1 cellular context compared by ENCODE assay signal in the genomic region with DNA sequence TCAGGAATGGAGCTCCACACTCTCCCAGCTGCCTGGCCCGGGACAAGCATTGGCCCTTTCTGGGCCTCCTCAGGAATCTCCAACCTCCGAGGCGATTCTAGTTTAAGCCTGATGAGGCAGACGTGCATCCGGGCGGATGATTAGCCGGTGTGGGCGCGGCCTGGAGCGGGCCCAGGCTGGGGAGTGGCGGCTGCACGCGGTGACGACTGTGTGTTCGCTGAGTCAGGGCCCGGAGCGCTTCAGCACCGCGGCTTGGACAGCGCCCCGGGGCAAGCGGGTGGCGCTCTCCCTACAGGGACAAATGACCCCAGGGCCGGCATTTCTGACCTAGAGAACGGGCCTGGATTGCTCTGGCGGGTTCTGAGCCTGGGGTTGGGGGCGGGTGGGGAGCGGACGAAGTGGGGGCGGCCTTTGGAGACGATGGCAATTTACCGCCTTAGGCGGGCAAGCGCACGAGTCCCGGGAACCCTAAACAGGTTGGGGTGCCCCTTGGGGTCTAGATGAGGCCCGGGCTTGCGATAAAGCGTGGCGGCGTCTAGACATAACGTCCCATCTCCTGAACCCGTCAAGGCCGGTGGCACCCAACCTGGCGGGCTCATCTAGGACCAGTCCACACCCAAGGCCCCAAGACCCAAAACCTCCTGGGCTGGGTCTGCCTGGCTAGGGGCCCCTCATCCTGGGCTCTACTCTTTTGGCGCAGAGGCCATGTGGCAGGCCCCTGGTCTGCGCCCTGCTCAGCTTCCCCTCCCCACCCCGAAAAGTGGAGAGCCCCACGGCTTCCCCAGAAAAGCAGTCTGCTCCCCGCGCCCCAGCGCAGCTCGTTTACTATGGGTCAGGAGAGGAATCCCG.
TF ChIP-seq lines count a peak whose summit lies in the region.

No MANE protein-coding gene starts in this region.

TF ChIP-seq in K562, 482 proteins besides CTCF, POLR2A, EP300 and RAD21 (continued from another document and continues in another):
- TF ChIP-seq, protein P1, sequence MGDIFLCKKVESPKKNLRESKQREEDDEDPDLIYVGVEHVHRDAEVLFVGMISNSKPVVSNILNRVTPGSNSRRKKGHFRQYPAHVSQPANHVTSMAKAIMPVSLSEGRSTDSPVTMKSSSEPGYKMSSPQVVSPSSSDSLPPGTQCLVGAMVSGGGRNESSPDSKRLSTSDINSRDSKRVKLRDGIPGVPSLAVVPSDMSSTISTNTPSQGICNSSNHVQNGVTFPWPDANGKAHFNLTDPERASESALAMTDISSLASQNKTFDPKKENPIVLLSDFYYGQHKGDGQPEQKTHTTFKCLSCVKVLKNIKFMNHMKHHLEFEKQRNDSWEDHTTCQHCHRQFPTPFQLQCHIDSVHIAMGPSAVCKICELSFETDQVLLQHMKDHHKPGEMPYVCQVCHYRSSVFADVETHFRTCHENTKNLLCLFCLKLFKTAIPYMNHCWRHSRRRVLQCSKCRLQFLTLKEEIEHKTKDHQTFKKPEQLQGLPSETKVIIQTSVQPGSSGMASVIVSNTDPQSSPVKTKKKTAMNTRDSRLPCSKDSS (IDR thresholded peaks at IDR 0.05; ENCODE audit: low read depth, partially characterized antibody) = no peak
- TF ChIP-seq SOX6 (IDR thresholded peaks at IDR 0.05) (no peak), JUND (IDR thresholded peaks at IDR 0.05; ENCODE audit: borderline replicate concordance, low read depth, low read length) (peak; percentile 43; the same call in 1 of the 2 replicates), JUND (tag; IDR thresholded peaks at IDR 0.05; ENCODE audit: borderline replicate concordance, low read depth, low read length) (peak; percentile 35; the same call in 1 of the 3 replicates), C11orf30 (IDR thresholded peaks at IDR 0.05; ENCODE audit: low read depth) (peak; percentile 79), SIN3A (IDR thresholded peaks at IDR 0.05; ENCODE audit: borderline replicate concordance in 2 of 2, control insufficient read depth in 1 of 2, low read depth in 2 of 2, low read length in 2 of 2) (peak; percentile 63 to 83; a peak in 2 of 4 replicates), RCOR1 (IDR thresholded peaks at IDR 0.05; ENCODE audit: borderline replicate concordance in 1 of 2, low read depth in 2 of 2, low read length in 2 of 2) (peak in 1 of 2 experiments; percentile 65; a peak in 2 of 4 replicates), PURB (CRISPR knock-in tag; IDR thresholded peaks at IDR 0.05; ENCODE audit: low read depth) (no peak), FUS (optimal IDR thresholded peaks at IDR 0.05; ENCODE audit: low read depth, low read length) (no peak), JUNB (CRISPR knock-in tag; conservative IDR thresholded peaks at IDR 0.05) (no peak), SREBF1 (IDR thresholded peaks at IDR 0.05; ENCODE audit: borderline replicate concordance, low read depth, low read length) (no peak), SP2 (IDR thresholded peaks at IDR 0.05; ENCODE audit: extremely low read depth, low read depth, low read length, poor library complexity, severe bottlenecking) (no peak), MYC (IDR thresholded peaks at IDR 0.05; ENCODE audit: low read depth, low read length) (peak; percentile 44), MYC (CRISPR knock-in tag; IDR thresholded peaks at IDR 0.05; ENCODE audit: borderline replicate concordance, low read depth) (no peak), EZH2 (IDR thresholded peaks at IDR 0.05; ENCODE audit: borderline replicate concordance, low read depth, low read length) (no peak), ETV1 (tag; conservative IDR thresholded peaks at IDR 0.05; ENCODE audit: low read depth) (peak; percentile 44; the same call in 1 of the 2 replicates), ATF7 (IDR thresholded peaks at IDR 0.05) (peak; percentile 47), MBD1 (CRISPR knock-in tag; IDR thresholded peaks at IDR 0.05) (no peak), CTBP1 (IDR thresholded peaks at IDR 0.05; ENCODE audit: borderline replicate concordance) (peak; percentile 60), ZNF184 (CRISPR knock-in tag; IDR thresholded peaks at IDR 0.05) (no peak), DDX20 (tag; IDR thresholded peaks at IDR 0.05; ENCODE audit: low read depth) (no peak), ZNF408 (CRISPR knock-in tag; IDR thresholded peaks at IDR 0.05; ENCODE audit: low read depth) (no peak), SRSF7 (optimal IDR thresholded peaks at IDR 0.05; ENCODE audit: low read depth, low read length) (no peak), RFX7 (CRISPR knock-in tag; IDR thresholded peaks at IDR 0.05) (no peak), ZNF197 (CRISPR knock-in tag; IDR thresholded peaks at IDR 0.05; ENCODE audit: low read depth) (0 out of 2 replicates have a peak, but pooled peaks have one; percentile 64), ZNF239 (CRISPR knock-in tag; IDR thresholded peaks at IDR 0.05) (no peak), ZC3H11A (IDR thresholded peaks at IDR 0.05; ENCODE audit: low read depth, low read length) (no peak), CCNT2 (IDR thresholded peaks at IDR 0.05; ENCODE audit: borderline replicate concordance, extremely low read depth, insufficient read length, low read depth, low read length) (peak; percentile 44)
- TF ChIP-seq, protein P2, sequence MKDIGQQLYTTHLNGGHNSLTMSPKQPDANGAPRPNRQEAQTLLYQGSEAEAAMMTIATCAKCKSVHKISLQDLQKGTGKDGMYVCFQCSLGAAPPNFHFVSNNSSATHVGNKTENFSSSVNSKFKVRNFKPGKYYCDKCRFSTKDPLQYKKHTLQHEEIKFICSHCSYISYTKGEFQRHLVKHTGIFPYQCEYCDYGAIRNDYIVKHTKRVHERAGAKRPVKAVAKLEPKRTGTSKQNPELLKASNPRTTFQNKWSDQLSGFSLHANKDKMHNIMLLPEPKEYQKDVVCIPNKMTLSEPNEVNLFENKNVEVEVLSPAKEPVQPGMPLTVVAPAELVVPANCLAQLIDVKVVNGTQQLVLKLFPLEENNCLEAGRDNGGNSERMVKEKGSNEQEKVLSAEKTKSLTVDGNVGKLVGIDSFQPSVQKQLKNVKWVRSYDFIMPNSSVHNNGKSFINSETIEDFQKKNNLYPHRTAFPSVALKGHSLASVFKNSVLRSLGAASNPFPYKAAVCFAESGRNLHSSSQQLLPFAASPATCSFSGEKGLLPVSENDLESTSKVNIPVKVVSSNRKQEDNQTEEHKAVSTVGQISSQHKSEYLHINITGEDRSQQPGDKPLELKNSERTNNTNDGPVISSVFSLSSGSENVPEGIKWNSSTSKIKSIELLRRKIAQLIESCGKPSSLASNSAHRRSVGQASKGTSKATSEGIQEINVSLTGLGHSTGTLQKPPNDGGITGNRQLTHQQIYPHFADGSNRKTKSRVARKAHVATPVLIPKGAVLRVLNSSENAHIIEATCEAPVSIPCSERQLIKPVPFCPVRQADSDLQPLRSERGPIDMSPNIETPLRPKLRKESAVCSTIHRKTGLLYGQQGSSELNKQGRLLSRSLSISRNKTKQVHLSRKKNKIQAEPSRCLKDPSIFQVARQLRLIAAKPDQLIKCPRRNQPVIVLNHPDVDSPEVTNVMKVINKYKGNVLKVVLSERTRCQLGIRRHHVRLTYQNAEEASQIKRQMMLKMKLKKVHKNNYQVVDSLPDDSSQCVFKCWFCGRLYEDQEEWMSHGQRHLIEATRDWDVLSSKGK (CRISPR knock-in tag; IDR thresholded peaks at IDR 0.05) = no peak
- TF ChIP-seq, protein P3, sequence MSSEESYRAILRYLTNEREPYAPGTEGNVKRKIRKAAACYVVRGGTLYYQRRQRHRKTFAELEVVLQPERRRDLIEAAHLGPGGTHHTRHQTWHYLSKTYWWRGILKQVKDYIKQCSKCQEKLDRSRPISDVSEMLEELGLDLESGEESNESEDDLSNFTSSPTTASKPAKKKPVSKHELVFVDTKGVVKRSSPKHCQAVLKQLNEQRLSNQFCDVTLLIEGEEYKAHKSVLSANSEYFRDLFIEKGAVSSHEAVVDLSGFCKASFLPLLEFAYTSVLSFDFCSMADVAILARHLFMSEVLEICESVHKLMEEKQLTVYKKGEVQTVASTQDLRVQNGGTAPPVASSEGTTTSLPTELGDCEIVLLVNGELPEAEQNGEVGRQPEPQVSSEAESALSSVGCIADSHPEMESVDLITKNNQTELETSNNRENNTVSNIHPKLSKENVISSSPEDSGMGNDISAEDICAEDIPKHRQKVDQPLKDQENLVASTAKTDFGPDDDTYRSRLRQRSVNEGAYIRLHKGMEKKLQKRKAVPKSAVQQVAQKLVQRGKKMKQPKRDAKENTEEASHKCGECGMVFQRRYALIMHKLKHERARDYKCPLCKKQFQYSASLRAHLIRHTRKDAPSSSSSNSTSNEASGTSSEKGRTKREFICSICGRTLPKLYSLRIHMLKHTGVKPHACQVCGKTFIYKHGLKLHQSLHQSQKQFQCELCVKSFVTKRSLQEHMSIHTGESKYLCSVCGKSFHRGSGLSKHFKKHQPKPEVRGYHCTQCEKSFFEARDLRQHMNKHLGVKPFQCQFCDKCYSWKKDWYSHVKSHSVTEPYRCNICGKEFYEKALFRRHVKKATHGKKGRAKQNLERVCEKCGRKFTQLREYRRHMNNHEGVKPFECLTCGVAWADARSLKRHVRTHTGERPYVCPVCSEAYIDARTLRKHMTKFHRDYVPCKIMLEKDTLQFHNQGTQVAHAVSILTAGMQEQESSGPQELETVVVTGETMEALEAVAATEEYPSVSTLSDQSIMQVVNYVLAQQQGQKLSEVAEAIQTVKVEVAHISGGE (CRISPR knock-in tag; IDR thresholded peaks at IDR 0.05) = peak in 1 of 3 experiments; percentile 59; a peak in 2 of 6 replicates
- TF ChIP-seq, protein P4, sequence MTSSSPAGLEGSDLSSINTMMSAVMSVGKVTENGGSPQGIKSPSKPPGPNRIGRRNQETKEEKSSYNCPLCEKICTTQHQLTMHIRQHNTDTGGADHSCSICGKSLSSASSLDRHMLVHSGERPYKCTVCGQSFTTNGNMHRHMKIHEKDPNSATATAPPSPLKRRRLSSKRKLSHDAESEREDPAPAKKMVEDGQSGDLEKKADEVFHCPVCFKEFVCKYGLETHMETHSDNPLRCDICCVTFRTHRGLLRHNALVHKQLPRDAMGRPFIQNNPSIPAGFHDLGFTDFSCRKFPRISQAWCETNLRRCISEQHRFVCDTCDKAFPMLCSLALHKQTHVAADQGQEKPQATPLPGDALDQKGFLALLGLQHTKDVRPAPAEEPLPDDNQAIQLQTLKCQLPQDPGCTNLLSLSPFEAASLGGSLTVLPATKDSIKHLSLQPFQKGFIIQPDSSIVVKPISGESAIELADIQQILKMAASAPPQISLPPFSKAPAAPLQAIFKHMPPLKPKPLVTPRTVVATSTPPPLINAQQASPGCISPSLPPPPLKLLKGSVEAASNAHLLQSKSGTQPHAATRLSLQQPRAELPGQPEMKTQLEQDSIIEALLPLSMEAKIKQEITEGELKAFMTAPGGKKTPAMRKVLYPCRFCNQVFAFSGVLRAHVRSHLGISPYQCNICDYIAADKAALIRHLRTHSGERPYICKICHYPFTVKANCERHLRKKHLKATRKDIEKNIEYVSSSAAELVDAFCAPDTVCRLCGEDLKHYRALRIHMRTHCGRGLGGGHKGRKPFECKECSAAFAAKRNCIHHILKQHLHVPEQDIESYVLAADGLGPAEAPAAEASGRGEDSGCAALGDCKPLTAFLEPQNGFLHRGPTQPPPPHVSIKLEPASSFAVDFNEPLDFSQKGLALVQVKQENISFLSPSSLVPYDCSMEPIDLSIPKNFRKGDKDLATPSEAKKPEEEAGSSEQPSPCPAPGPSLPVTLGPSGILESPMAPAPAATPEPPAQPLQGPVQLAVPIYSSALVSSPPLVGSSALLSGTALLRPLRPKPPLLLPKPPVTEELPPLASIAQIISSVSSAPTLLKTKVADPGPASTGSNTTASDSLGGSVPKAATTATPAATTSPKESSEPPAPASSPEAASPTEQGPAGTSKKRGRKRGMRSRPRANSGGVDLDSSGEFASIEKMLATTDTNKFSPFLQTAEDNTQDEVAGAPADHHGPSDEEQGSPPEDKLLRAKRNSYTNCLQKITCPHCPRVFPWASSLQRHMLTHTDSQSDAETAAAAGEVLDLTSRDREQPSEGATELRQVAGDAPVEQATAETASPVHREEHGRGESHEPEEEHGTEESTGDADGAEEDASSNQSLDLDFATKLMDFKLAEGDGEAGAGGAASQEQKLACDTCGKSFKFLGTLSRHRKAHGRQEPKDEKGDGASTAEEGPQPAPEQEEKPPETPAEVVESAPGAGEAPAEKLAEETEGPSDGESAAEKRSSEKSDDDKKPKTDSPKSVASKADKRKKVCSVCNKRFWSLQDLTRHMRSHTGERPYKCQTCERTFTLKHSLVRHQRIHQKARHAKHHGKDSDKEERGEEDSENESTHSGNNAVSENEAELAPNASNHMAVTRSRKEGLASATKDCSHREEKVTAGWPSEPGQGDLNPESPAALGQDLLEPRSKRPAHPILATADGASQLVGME (CRISPR knock-in tag; IDR thresholded peaks at IDR 0.05) = no peak
- TF ChIP-seq, protein P5, sequence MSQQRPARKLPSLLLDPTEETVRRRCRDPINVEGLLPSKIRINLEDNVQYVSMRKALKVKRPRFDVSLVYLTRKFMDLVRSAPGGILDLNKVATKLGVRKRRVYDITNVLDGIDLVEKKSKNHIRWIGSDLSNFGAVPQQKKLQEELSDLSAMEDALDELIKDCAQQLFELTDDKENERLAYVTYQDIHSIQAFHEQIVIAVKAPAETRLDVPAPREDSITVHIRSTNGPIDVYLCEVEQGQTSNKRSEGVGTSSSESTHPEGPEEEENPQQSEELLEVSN (IDR thresholded peaks at IDR 0.05; ENCODE audit: borderline replicate concordance in 1 of 2, extremely low read depth in 1 of 2, insufficient read depth in 1 of 2, insufficient read length in 1 of 2, low read depth in 1 of 2, low read length in 1 of 2, poor library complexity in 1 of 2, severe bottlenecking in 1 of 2) = peak; percentile 28 to 55
- TF ChIP-seq, protein P6, sequence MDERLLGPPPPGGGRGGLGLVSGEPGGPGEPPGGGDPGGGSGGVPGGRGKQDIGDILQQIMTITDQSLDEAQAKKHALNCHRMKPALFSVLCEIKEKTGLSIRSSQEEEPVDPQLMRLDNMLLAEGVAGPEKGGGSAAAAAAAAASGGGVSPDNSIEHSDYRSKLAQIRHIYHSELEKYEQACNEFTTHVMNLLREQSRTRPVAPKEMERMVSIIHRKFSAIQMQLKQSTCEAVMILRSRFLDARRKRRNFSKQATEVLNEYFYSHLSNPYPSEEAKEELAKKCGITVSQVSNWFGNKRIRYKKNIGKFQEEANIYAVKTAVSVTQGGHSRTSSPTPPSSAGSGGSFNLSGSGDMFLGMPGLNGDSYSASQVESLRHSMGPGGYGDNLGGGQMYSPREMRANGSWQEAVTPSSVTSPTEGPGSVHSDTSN (CRISPR knock-in tag; IDR thresholded peaks at IDR 0.05; ENCODE audit: low read depth) = no peak
- TF ChIP-seq, protein P6 (tag; conservative IDR thresholded peaks at IDR 0.05; ENCODE audit: low read depth) = no peak
